1 cellular context compared by ENCODE assay signal in genomic region chr19:8421484-8422461, GRCh38.
TF ChIP-seq lines count a peak whose summit lies in the region.

No MANE protein-coding gene starts in this region.

TF ChIP-seq in HepG2, 621 proteins besides CTCF, POLR2A, EP300 and RAD21 (continued from another document and continues in another):
- TF ChIP-seq, protein P1, sequence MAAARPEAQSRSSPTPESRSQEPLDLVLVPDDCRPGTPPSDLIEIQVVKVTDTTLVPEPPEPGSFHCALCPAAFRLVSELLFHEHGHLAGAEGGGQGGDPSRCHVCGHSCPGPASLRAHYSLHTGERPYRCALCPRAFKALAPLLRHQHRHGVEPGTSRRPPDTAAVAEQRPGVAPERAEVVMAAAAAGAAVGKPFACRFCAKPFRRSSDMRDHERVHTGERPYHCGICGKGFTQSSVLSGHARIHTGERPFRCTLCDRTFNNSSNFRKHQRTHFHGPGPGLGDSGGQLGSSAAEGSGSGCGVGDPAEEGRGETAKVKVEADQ (CRISPR knock-in tag; IDR thresholded peaks at IDR 0.05; ENCODE audit: borderline replicate concordance) = 0 out of 2 replicates have a peak, but pooled peaks have one; percentile 46
- TF ChIP-seq SMARCE1 (IDR thresholded peaks at IDR 0.05; ENCODE audit: borderline replicate concordance) (no peak), ZNF878 (CRISPR knock-in tag; IDR thresholded peaks at IDR 0.05) (peak; percentile 50; the same call in 1 of the 2 replicates), ZNF12 (CRISPR knock-in tag; IDR thresholded peaks at IDR 0.05) (0 out of 2 replicates have a peak, but pooled peaks have one; percentile 5), ARID4A (CRISPR knock-in tag; IDR thresholded peaks at IDR 0.05; ENCODE audit: borderline replicate concordance) (peak; percentile 58; the same call in 1 of the 2 replicates), ESRRA (CRISPR knock-in tag; IDR thresholded peaks at IDR 0.05; ENCODE audit: low read depth) (peak; percentile 54; the same call in 1 of the 2 replicates), BRF2 (CRISPR knock-in tag; IDR thresholded peaks at IDR 0.05) (peak; percentile 68; the same call in 1 of the 2 replicates), POLR2AphosphoS5 (IDR thresholded peaks at IDR 0.05; ENCODE audit: low read depth, low read length) (no peak), ZNF83 (CRISPR knock-in tag; IDR thresholded peaks at IDR 0.05; ENCODE audit: borderline replicate concordance) (no peak; the same call in 1 of the 2 replicates), ZNF430 (CRISPR knock-in tag; IDR thresholded peaks at IDR 0.05) (no peak), CREM (IDR thresholded peaks at IDR 0.05) (peak; percentile 41; the same call in 1 of the 2 replicates), CREM (CRISPR knock-in tag; IDR thresholded peaks at IDR 0.05) (no peak), MLXIP (CRISPR knock-in tag; IDR thresholded peaks at IDR 0.05; ENCODE audit: borderline replicate concordance) (no peak), ASH2L (IDR thresholded peaks at IDR 0.05; ENCODE audit: insufficient read length, low read depth, low read length) (peak; percentile 56), ATF3 (CRISPR knock-in tag; IDR thresholded peaks at IDR 0.05) (no peak), DNMT3B (CRISPR knock-in tag; conservative IDR thresholded peaks at IDR 0.05) (no peak), CEBPB (IDR thresholded peaks at IDR 0.05; ENCODE audit: borderline replicate concordance, low read depth, low read length) (no peak), ATF2 (CRISPR knock-in tag; IDR thresholded peaks at IDR 0.05) (no peak), NFIB (CRISPR knock-in tag; IDR thresholded peaks at IDR 0.05; ENCODE audit: borderline replicate concordance) (no peak), RBAK (CRISPR knock-in tag; IDR thresholded peaks at IDR 0.05) (no peak), ZNF264 (CRISPR knock-in tag; IDR thresholded peaks at IDR 0.05) (0 out of 2 replicates have a peak, but pooled peaks have one; percentile 51), ZNF563 (CRISPR knock-in tag; IDR thresholded peaks at IDR 0.05) (0 out of 2 replicates have a peak, but pooled peaks have one; percentile 20), PPARG (CRISPR knock-in tag; conservative IDR thresholded peaks at IDR 0.05) (0 out of 2 replicates have a peak, but pooled peaks have one; percentile 18), SOX13 (IDR thresholded peaks at IDR 0.05) (no peak), SOX13 (CRISPR knock-in tag; conservative IDR thresholded peaks at IDR 0.05 in 1 of 2, IDR thresholded peaks at IDR 0.05 in 1 of 2) (peak in 1 of 2 experiments; percentile 53; a peak in 1 of 4 replicates), ZFY (CRISPR knock-in tag; IDR thresholded peaks at IDR 0.05) (peak; percentile 69), MAX (IDR thresholded peaks at IDR 0.05) (peak; percentile 11; the same call in 1 of the 2 replicates), NBN (conservative IDR thresholded peaks at IDR 0.05) (no peak), PAX8 (CRISPR knock-in tag; IDR thresholded peaks at IDR 0.05; ENCODE audit: borderline replicate concordance) (no peak), ZNF232 (CRISPR knock-in tag; IDR thresholded peaks at IDR 0.05; ENCODE audit: borderline replicate concordance) (peak; percentile 62; the same call in 1 of the 2 replicates), THYN1 (CRISPR knock-in tag; IDR thresholded peaks at IDR 0.05; ENCODE audit: borderline replicate concordance, low read depth) (0 out of 2 replicates have a peak, but pooled peaks have one; percentile 51), ZNF839 (CRISPR knock-in tag; IDR thresholded peaks at IDR 0.05; ENCODE audit: borderline replicate concordance) (peak; percentile 66; the same call in 1 of the 2 replicates), HIC2 (CRISPR knock-in tag; IDR thresholded peaks at IDR 0.05; ENCODE audit: low read depth) (0 out of 2 replicates have a peak, but pooled peaks have one; percentile 4), GABPB1 (CRISPR knock-in tag; IDR thresholded peaks at IDR 0.05) (peak; percentile 27; the same call in 1 of the 2 replicates), GTF2F1 (IDR thresholded peaks at IDR 0.05; ENCODE audit: low read length) (no peak), SKI (IDR thresholded peaks at IDR 0.05; ENCODE audit: partially characterized antibody) (no peak), HOXA5 (CRISPR knock-in tag; IDR thresholded peaks at IDR 0.05) (0 out of 2 replicates have a peak, but pooled peaks have one; percentile 45), ZNF446 (CRISPR knock-in tag; IDR thresholded peaks at IDR 0.05) (no peak), ZNF329 (CRISPR knock-in tag; IDR thresholded peaks at IDR 0.05; ENCODE audit: low read depth) (no peak), JDP2 (CRISPR knock-in tag; IDR thresholded peaks at IDR 0.05; ENCODE audit: borderline replicate concordance) (no peak), ZNF142 (CRISPR knock-in tag; IDR thresholded peaks at IDR 0.05) (0 out of 2 replicates have a peak, but pooled peaks have one; percentile 26)
